In genomic region chr22:43232445-43232844, GRCh38 we compare ENCODE assay signal across 18 cellular contexts. TPM values are rescaled to one million over a fixed set of nuclear protein-coding genes. Genes with fewer than 3 reads are reported as not detected.
DNase-seq lines count a peak whose midpoint lies in the region; ATAC-seq and TF ChIP-seq lines count a peak whose summit lies in the region.
"Had no signal": no experiment of that assay in that cellular context is flagged by ENCODE, and none has a peak within 500 bp of the region (broad histone marks: within the 10 kb centered on the region; RNA-seq: fewer than 3 reads in every experiment).

No MANE protein-coding gene starts in this region.

- H3K4me3 ChIP-seq in IMR-90 (ENCODE audit: insufficient read depth, low read depth, low read length) (no peak overlapping the region), right lobe of liver (no peak overlapping the region), upper lobe of right lung (no peak overlapping the region), heart left ventricle (no peak overlapping the region)
- H3K4me3 ChIP-seq: HAP-1 had no signal

- H2BK120ac ChIP-seq in IMR-90 (ENCODE audit: low read depth, low read length), result no peak overlapping the region

- H3K36me3 ChIP-seq in IMR-90 (ENCODE audit: control insufficient read depth, insufficient read depth, low read length) (no peaks in the 10 kb centered on the region), right lobe of liver (no peaks in the 10 kb centered on the region), upper lobe of right lung (no peaks in the 10 kb centered on the region), heart left ventricle (no peaks in the 10 kb centered on the region)
- H3K36me3 ChIP-seq: HAP-1 had no signal

- no peak overlapping the region for H3K27ac ChIP-seq in IMR-90 (ENCODE audit: insufficient read depth, low read length)
- H3K27ac ChIP-seq in right lobe of liver, result peak overlapping the region in 2 of 3 donors; percentile 0 to 84
- no peak overlapping the region for H3K27ac ChIP-seq in upper lobe of right lung
- no peak overlapping the region for H3K27ac ChIP-seq in heart left ventricle
- H3K27ac ChIP-seq: C4-2B, HL-60 had no signal

- H2BK15ac ChIP-seq in IMR-90 (ENCODE audit: low read depth, low read length), result no peak overlapping the region

- H4K91ac ChIP-seq in IMR-90 (ENCODE audit: insufficient read depth, low read depth, low read length), result no peak overlapping the region

- no peak overlapping the region for H3K4me2 ChIP-seq in IMR-90 (ENCODE audit: low read depth, low read length)

- 40% methylated on average over 2 of the region's 8 CpGs; no CpG with 5 or more reads in 1 of the 2 experiments for WGBS in IMR-90 (ENCODE audit: extremely low coverage in 2 of 2, insufficient read length in 1 of 2), 2 experiments
- WGBS in right lobe of liver (ENCODE audit: insufficient coverage, low coverage, low lambda C conversion rate, missing lambda C conversion rate), result 19% methylated on average over 7 of the region's 8 CpGs
- 87 to 97% (median 92%) methylated on average over 8 of the region's 8 CpGs for WGBS in heart left ventricle, 4 donors

- TF ChIP-seq RAD21 in IMR-90 (IDR thresholded peaks at IDR 0.05; ENCODE audit: low read length), result no peak

- BruUV-seq in IMR-90 (replicated peaks; lab: Mats Ljungman, UMichigan), result no TSS peak

- no peak overlapping the region for H4K5ac ChIP-seq in IMR-90 (ENCODE audit: low read depth, low read length)

- no peak overlapping the region for H2BK5ac ChIP-seq in IMR-90 (ENCODE audit: low read depth, low read length, poor library complexity, severe bottlenecking)

- H3K56ac ChIP-seq in IMR-90 (ENCODE audit: extremely low read depth, insufficient read depth, low read length), result no peak overlapping the region

- H3K9me3 ChIP-seq in IMR-90 (ENCODE audit: control insufficient read depth, insufficient read depth, low read length), result no peaks in the 10 kb centered on the region
- H3K9me3 ChIP-seq in right lobe of liver, result no peaks in the 10 kb centered on the region
- no peaks in the 10 kb centered on the region for H3K9me3 ChIP-seq in upper lobe of right lung
- H3K9me3 ChIP-seq in heart left ventricle, result no peaks in the 10 kb centered on the region
- H3K9me3 ChIP-seq: HAP-1 had no signal

- peak overlapping the region; percentile 35 to 61 for H3K27ac Mint-ChIP-seq in effector memory CD8-positive, alpha-beta T cell
- H3K27ac Mint-ChIP-seq: CD4-positive, alpha-beta memory T cell; IgD-negative memory B cell had no signal

- no peak for TF ChIP-seq CTCF in IMR-90 (conservative IDR thresholded peaks at IDR 0.05; ENCODE audit: low read depth, low read length)
- no peak for TF ChIP-seq CTCF in right lobe of liver (IDR thresholded peaks at IDR 0.05)
- TF ChIP-seq CTCF in upper lobe of right lung (IDR thresholded peaks at IDR 0.05), result no peak
- TF ChIP-seq CTCF in heart left ventricle (IDR thresholded peaks at IDR 0.05), result no peak

- DNase-seq in IMR-90 (no peak), right lobe of liver (peak in 2 of 3 donors; percentile 52 to 69), upper lobe of right lung (no peak), heart left ventricle (no peak), DMS53 (lab: John Stamatoyannopoulos, UW) (no peak)
- DNase-seq in effector memory CD8-positive, alpha-beta T cell, result no peak
- DNase-seq: AML-193; CD4-positive, alpha-beta memory T cell; DMS153; DMS79 treated with DMSO at 0.1 percent for 48 hours; GF-D8; GOT3; KBM-7 had no signal

- no peak overlapping the region for H4K8ac ChIP-seq in IMR-90 (ENCODE audit: low read depth in 2 of 2, low read length in 2 of 2)

- H3K9me3 Mint-ChIP-seq in effector memory CD8-positive, alpha-beta T cell, result no peaks in the 10 kb centered on the region
- H3K9me3 Mint-ChIP-seq: IgD-negative memory B cell had no signal

- H3K27me3 Mint-ChIP-seq in effector memory CD8-positive, alpha-beta T cell, result peaks cover 6 to 35% of the 10 kb centered on the region in 2 donors

- H4K20me1 ChIP-seq in IMR-90 (ENCODE audit: insufficient read depth, low read length), result no peaks in the 10 kb centered on the region

- H3K36me3 Mint-ChIP-seq in effector memory CD8-positive, alpha-beta T cell (ENCODE audit: insufficient read depth), result no peaks in the 10 kb centered on the region
- H3K36me3 Mint-ChIP-seq: CD4-positive, alpha-beta memory T cell; IgD-negative memory B cell had no signal

- no peak overlapping the region for H3K14ac ChIP-seq in IMR-90 (replicated peaks; ENCODE audit: low read depth, low read length)

- H3K9ac ChIP-seq in IMR-90 (ENCODE audit: low read depth, low read length), result no peak overlapping the region

- no peak overlapping the region for H3K23ac ChIP-seq in IMR-90 (ENCODE audit: low read depth, low read length)

- no peak overlapping the region for H2AK9ac ChIP-seq in IMR-90 (replicated peaks; ENCODE audit: low read depth, low read length, poor library complexity)

- ATAC-seq in IMR-90 (ENCODE audit: low read depth), result no peak
- ATAC-seq in effector memory CD8-positive, alpha-beta T cell (replicated peaks), result no peak
- peak; percentile 5 to 20 (median 12) for ATAC-seq in right lobe of liver
- peak; percentile 19 for ATAC-seq in upper lobe of right lung
- no peak for ATAC-seq in heart left ventricle
- ATAC-seq in GM19463 (IDR thresholded peaks at IDR 0.05; ENCODE audit: unreplicated experiment), result no peak

- intact Hi-C loops in IMR-90 (cut with micrococcal nuclease), result no loop called here
- intact Hi-C loops in right lobe of liver (cut with DNase I), result loop anchor here (5.0 kb wide), 2 partner anchors 110 to 155 kb away; partner anchors contain the start of gene SCUBE1 (in 1 of the 2)
- intact Hi-C loops in upper lobe of right lung (cut with DNase I), result no loop called here
- intact Hi-C loops in heart left ventricle (cut with DNase I), result loop anchor here in 7 of 10 donors (5.0 to 10.0 kb wide), 6 partner anchors 40 to 592 kb away; partner anchors contain the start of gene SCUBE1 (in 2 of the 7)

- H3K79me1 ChIP-seq in IMR-90 (ENCODE audit: low read depth in 1 of 2, low read length in 2 of 2), result no peaks in the 10 kb centered on the region

- H3K9me1 ChIP-seq in IMR-90 (ENCODE audit: insufficient read depth, low read length), result no peaks in the 10 kb centered on the region

- peaks cover 4% of the 10 kb centered on the region in 2 donors for H3K4me1 Mint-ChIP-seq in effector memory CD8-positive, alpha-beta T cell (ENCODE audit: low read depth in 2 of 2)

- H3K4ac ChIP-seq in IMR-90 (ENCODE audit: low read depth, low read length), result no peak overlapping the region

- CTCF ChIA-PET in IMR-90 (lab: Yijun Ruan, JAX), result interaction anchor here (1.1 kb wide), 2 partner anchors 10 to 25 kb away, joined by 4 read pairs; no protein-coding TSS in a partner anchor

- H3K27me3 ChIP-seq in IMR-90 (ENCODE audit: control insufficient read depth, insufficient read depth, low read length) (peaks cover 50% of the 10 kb centered on the region), right lobe of liver (no peaks in the 10 kb centered on the region), upper lobe of right lung (peaks cover 7% of the 10 kb centered on the region), heart left ventricle (peaks cover 0 to 10% (median 0%) of the 10 kb centered on the region in 9 donors)

- H2AK5ac ChIP-seq in IMR-90 (ENCODE audit: low read depth, low read length), result no peak overlapping the region

- H2BK20ac ChIP-seq in IMR-90 (ENCODE audit: low read depth, low read length), result no peak overlapping the region

- no peak for TF ChIP-seq POLR2A in IMR-90 (IDR thresholded peaks at IDR 0.05; ENCODE audit: low read depth, low read length)
- TF ChIP-seq POLR2A in right lobe of liver (IDR thresholded peaks at IDR 0.05), result no peak
- TF ChIP-seq POLR2A in heart left ventricle (IDR thresholded peaks at IDR 0.05), result no peak

- peak overlapping the region; percentile 7 for H2AFZ ChIP-seq in IMR-90 (replicated peaks; ENCODE audit: low read length, poor library complexity)

- no peaks in the 10 kb centered on the region for H3K4me1 ChIP-seq in IMR-90 (ENCODE audit: control insufficient read depth, insufficient read depth, low read length)
- H3K4me1 ChIP-seq in right lobe of liver, result peaks cover 2 to 56% (median 30%) of the 10 kb centered on the region in 4 donors
- peaks cover 8% of the 10 kb centered on the region for H3K4me1 ChIP-seq in upper lobe of right lung
- H3K4me1 ChIP-seq in heart left ventricle, result peaks cover 0 to 26% (median 6%) of the 10 kb centered on the region in 12 donors
- H3K4me1 ChIP-seq: HAP-1 had no signal

- in situ Hi-C loops in IMR-90 (cut with MboI; ENCODE audit: low sequenced_read_pairs), result no loop called here

- H3K18ac ChIP-seq in IMR-90 (ENCODE audit: low read depth, low read length), result no peak overlapping the region

- dilution Hi-C loops in IMR-90 (cut with HindIII; ENCODE audit: low sequenced_read_pairs, unreplicated experiment), result no loop called here

- no peak overlapping the region for H3K4me3 Mint-ChIP-seq in effector memory CD8-positive, alpha-beta T cell
- H3K4me3 Mint-ChIP-seq: CD4-positive, alpha-beta memory T cell; IgD-negative memory B cell had no signal

- POLR2A ChIA-PET in IMR-90 (lab: Charles Lee; ENCODE audit: unreplicated experiment), result no interaction called here

TF ChIP-seq in IMR-90, 13 proteins besides CTCF, POLR2A, EP300 and RAD21:
- TF ChIP-seq RFX5 (IDR thresholded peaks at IDR 0.05; ENCODE audit: low read depth, low read length) (no peak), MAZ (IDR thresholded peaks at IDR 0.05; ENCODE audit: borderline replicate concordance, low read depth, low read length) (no peak)
TF ChIP-seq in IMR-90: peak in this region for 0.

RNA-seq across cellular contexts. Expression of gene TTLL12, which starts 45.5 kb away (rescaled TPM):
- 26.7 and 30.1 TPM in 2 replicates for total RNA-seq in IMR-90 (2012; rRNA removed)
- polyA plus RNA-seq in IMR-90 (2012; rRNA removed), result 20.9 and 21.8 TPM in 2 replicates
- polyA plus RNA-seq in IMR-90 (2012; cell fraction: cytosol; rRNA removed), result 13.3 and 15.5 TPM in 2 replicates
- 7.9 and 17.5 TPM in 2 replicates for polyA plus RNA-seq in IMR-90 (2012; cell fraction: nucleus; rRNA removed; ENCODE audit: low replicate concordance)
- total RNA-seq in right lobe of liver, result 10 to 100 TPM; 18.6 to 43.5 (median 24.4) TPM
- 20.5 TPM for total RNA-seq in upper lobe of right lung
- 10 to 100 TPM in 7 of 9 donors, 1 to 10 TPM in 2; 8.6 to 21.5 (median 11.9) TPM for total RNA-seq in heart left ventricle
- 10 to 100 TPM in 1 of 2 donors, 1 to 10 TPM in 1; 8.0 to 29.0 TPM for polyA plus RNA-seq in heart left ventricle

Comparison
In these comparisons a context has a peak if more than half of its experiments do, and no peak if none do; other contexts are left out.
1. ATAC-seq: peak in right lobe of liver (4 of 4) and upper lobe of right lung (single experiment); none in IMR-90 (single experiment), effector memory CD8-positive, alpha-beta T cell (single experiment), heart left ventricle (0 of 4) and GM19463 (single experiment).
2. DNase-seq: peak in right lobe of liver (2 of 3); none in IMR-90 (single experiment), effector memory CD8-positive, alpha-beta T cell (0 of 3), upper lobe of right lung (single experiment), heart left ventricle (0 of 5) and DMS53 (single experiment).
3. H3K27ac ChIP-seq: peak in right lobe of liver (2 of 3); none in IMR-90 (single experiment), upper lobe of right lung (single experiment) and heart left ventricle (0 of 12).
4. intact Hi-C loops: an anchor here in right lobe of liver (5.0 kb wide) and heart left ventricle (5.0 to 10.0 kb wide); none called in IMR-90 and upper lobe of right lung.